Comparison of ENCODE assay signal across 9 cellular contexts in the genomic region with DNA sequence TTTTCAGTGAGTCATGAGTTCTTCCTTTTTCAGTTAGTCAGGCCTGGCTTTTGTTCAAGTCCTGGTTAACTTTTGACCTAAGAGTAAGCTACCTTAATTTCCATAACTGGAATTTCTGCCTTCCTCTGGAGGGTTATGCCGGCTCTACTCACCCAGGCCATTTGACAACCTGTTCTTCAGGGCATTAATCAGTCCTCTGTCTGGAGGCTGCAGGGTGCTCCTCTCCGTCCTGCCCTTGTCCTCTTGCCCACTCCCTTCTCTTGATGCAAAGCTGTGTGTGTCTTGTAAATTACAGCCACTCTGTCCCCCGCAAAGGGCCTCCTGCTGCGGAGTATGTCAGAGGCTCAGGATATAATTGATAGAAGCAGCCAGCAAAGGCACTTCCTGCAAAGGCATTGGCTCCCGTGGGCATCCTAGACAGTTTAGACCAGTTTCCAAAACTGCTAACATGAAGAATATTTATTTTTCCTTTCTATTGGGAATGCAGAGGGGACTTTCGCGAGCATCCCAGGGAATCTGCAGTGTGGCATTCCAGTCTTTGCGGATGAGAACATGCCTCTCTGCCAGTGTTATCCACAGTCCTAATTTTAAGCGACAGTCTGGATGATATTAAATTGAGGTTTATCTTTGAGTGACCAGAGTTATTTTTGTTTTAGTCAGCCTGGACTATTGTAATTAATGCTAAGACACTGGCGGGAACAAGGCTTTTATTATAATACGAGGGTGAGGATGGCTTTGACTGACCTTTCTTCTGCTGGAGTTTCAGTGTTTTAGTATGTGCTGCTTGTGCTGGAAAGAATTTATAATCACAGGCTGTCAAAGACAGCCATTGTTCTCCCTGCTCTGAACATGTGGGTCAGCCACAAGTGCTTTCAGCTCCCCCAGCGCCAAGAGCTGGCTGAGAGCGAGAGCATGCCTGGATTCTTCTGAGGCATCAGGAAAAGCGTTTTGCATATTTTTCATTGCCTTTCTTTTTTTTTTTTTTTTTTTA.
DNase-seq lines count a peak whose midpoint lies in the region; ATAC-seq, FAIRE-seq and TF ChIP-seq lines count a peak whose summit lies in the region.
"Had no signal": no experiment of that assay in that cellular context is flagged by ENCODE, and none has a peak within 500 bp of the region (broad histone marks: within the 10 kb centered on the region; RNA-seq: fewer than 3 reads in every experiment).

No MANE protein-coding gene starts in this region.

- H2BK120ac ChIP-seq in H1 (replicated peaks; ENCODE audit: low read depth, low read length) (no peak overlapping the region), mesendoderm (ENCODE audit: low read depth, low read length) (no peak overlapping the region)

- H3K4me1 ChIP-seq in H1 (replicated peaks in 1 of 4; ENCODE audit: control insufficient read depth in 3 of 4, insufficient read depth in 4 of 4, low read length in 3 of 4) (peaks cover 2 to 14% (median 8%) of the 10 kb centered on the region in 4 experiments; a peak in 3 of 7 replicates), mesendoderm (ENCODE audit: control insufficient read depth, low read depth, low read length) (peaks cover 11% of the 10 kb centered on the region), aorta (ENCODE audit: control insufficient read depth in 1 of 2, insufficient read depth in 2 of 2, low read length in 2 of 2) (peaks cover 0 to 12% of the 10 kb centered on the region in 2 donors)

- H3K36me3 ChIP-seq in H1 (ENCODE audit: control insufficient read depth in 2 of 4, insufficient read depth in 4 of 4, low read length in 3 of 4) (no peaks in the 10 kb centered on the region), mesendoderm (ENCODE audit: control insufficient read depth, insufficient read depth, low read length) (no peaks in the 10 kb centered on the region), aorta (ENCODE audit: control insufficient read depth in 1 of 2, insufficient read depth in 2 of 2, low read length in 1 of 2) (no peaks in the 10 kb centered on the region)

- ATAC-seq in Right ventricle myocardium inferior (peak; percentile 90), aorta (ENCODE audit: low FRiP score) (peak; percentile 78)
- ATAC-seq in naive thymus-derived CD8-positive, alpha-beta T cell = no peak
- ATAC-seq in activated CD8-positive, alpha-beta memory T cell treated with anti-CD3 and anti-CD28 coated beads, Interleukin-2, amount 10 ng/mL, durations not matched to agents 7 days and 5 days = no peak
- ATAC-seq: K562 had no signal

- DNase-seq in Right ventricle myocardium inferior (ENCODE audit: missing footprints) = peak; percentile 72
- no peak for DNase-seq in cardiac septum (ENCODE audit: low spot score)
- no peak for DNase-seq in H1 (ENCODE audit: low read depth in 1 of 2, low spot score in 2 of 2)
- peak; percentile 69 for DNase-seq in mesendoderm
- DNase-seq in aorta = peak in 1 of 2 donors; percentile 63
- DNase-seq in naive thymus-derived CD8-positive, alpha-beta T cell = no peak
- DNase-seq in NCI-H1930 (lab: John Stamatoyannopoulos, UW) = no peak
- DNase-seq in activated CD8-positive, alpha-beta memory T cell treated with anti-CD3 and anti-CD28 coated beads, Interleukin-2, amount 10 ng/mL, durations not matched to agents 7 days and 5 days = no peak

- CTCF ChIA-PET in H1 (lab: Charles Lee; ENCODE audit: partially characterized antibody) = interaction anchor here (0.6 to 1.4 kb wide), 4 partner anchors 9 to 286 kb away, joined by 3 to 5 read pairs (median 4); no protein-coding TSS in a partner anchor
- CTCF ChIA-PET in activated CD8-positive, alpha-beta memory T cell treated with anti-CD3 and anti-CD28 coated beads, Interleukin-2, amount 10 ng/mL, durations not matched to agents 7 days and 5 days (lab: Charles Lee) = interaction anchor here (0.7 kb wide), 1 partner anchor 146 kb away, joined by 4 read pairs; no protein-coding TSS in a partner anchor

- intact Hi-C loops in Right ventricle myocardium inferior (cut with DNase I) = loop anchor here (2.0 to 5.0 kb wide), 3 partner anchors 41 to 251 kb away; partner anchors contain the start of gene LIMCH1
- intact Hi-C loops in cardiac septum (cut with DNase I) = loop anchor here (2.0 to 5.0 kb wide), 5 partner anchors 40 to 249 kb away; partner anchors contain the start of gene LIMCH1
- intact Hi-C loops in aorta (cut with DNase I) = loop anchor here in 1 of 2 donors (5.0 kb wide), 1 partner anchor 40 kb away; no protein-coding TSS in a partner anchor

- no peak overlapping the region for H3K4ac ChIP-seq in H1 (replicated peaks; ENCODE audit: insufficient read length, low read depth, low read length)
- no peak overlapping the region for H3K4ac ChIP-seq in mesendoderm (ENCODE audit: low read depth, low read length)

- no peak overlapping the region for H3K23ac ChIP-seq in H1 (ENCODE audit: insufficient read length)
- H3K23ac ChIP-seq in mesendoderm (ENCODE audit: low read length) = no peak overlapping the region

- no peak overlapping the region for H4K91ac ChIP-seq in H1 (replicated peaks; ENCODE audit: insufficient read length, low read length)

- TF ChIP-seq EP300 in H1 (IDR thresholded peaks at IDR 0.05; ENCODE audit: borderline replicate concordance in 1 of 2, low read depth in 2 of 2, low read length in 2 of 2) = no peak

- no peak for TF ChIP-seq POLR2A in H1 (IDR thresholded peaks at IDR 0.05; ENCODE audit: control extremely low read depth in 1 of 2, low read depth in 2 of 2, low read length in 2 of 2)

- H3K56ac ChIP-seq in H1 (replicated peaks; ENCODE audit: insufficient read length, low read depth, low read length) (no peak overlapping the region), mesendoderm (ENCODE audit: low read length) (no peak overlapping the region)

- no peaks in the 10 kb centered on the region for H3K9me3 Mint-ChIP-seq in naive thymus-derived CD8-positive, alpha-beta T cell
- H3K9me3 Mint-ChIP-seq in activated CD8-positive, alpha-beta memory T cell treated with anti-CD3 and anti-CD28 coated beads, Interleukin-2, amount 10 ng/mL, durations not matched to agents 7 days and 5 days (ENCODE audit: low read depth) = no peaks in the 10 kb centered on the region

- H3K9me3 ChIP-seq in H1 (ENCODE audit: insufficient read depth in 2 of 2, low read depth in 1 of 2, low read length in 1 of 2) (no peaks in the 10 kb centered on the region), aorta (ENCODE audit: control insufficient read depth, low read length) (no peaks in the 10 kb centered on the region)

- TF ChIP-seq CTCF in H1 (IDR thresholded peaks at IDR 0.05; ENCODE audit: control extremely low read depth in 1 of 3, insufficient read depth in 1 of 3, low read depth in 1 of 3, low read length in 3 of 3) = no peak

- no peak overlapping the region for H2BK12ac ChIP-seq in H1 (ENCODE audit: low read depth, low read length)

- no peak overlapping the region for H3K14ac ChIP-seq in H1 (ENCODE audit: insufficient read length)

- H2AK5ac ChIP-seq in H1 (ENCODE audit: low read depth, low read length) (no peak overlapping the region), mesendoderm (ENCODE audit: low read length) (no peak overlapping the region)

- H3K9ac ChIP-seq in H1 (replicated peaks in 1 of 4; ENCODE audit: extremely low read depth in 1 of 4, low read depth in 3 of 4, low read length in 3 of 4) = no peak overlapping the region
- no peak overlapping the region for H3K9ac ChIP-seq in mesendoderm (ENCODE audit: low read length)

- POLR2A ChIA-PET in H1 (lab: Charles Lee; ENCODE audit: partially characterized antibody) = interaction anchor here (1.1 kb wide), 1 partner anchor 10 kb away, joined by 6 read pairs; no protein-coding TSS in a partner anchor
- POLR2A ChIA-PET in naive thymus-derived CD8-positive, alpha-beta T cell (lab: Charles Lee) = no interaction called here

- no peaks in the 10 kb centered on the region for H4K20me1 ChIP-seq in H1 (replicated peaks in 1 of 2; ENCODE audit: control insufficient read depth in 1 of 2, insufficient read depth in 2 of 2, low read length in 2 of 2)

- no peak overlapping the region for H2BK20ac ChIP-seq in H1 (ENCODE audit: low read length)

- H3K4me2 ChIP-seq in H1 (ENCODE audit: insufficient read depth in 1 of 2, low read depth in 2 of 2, low read length in 2 of 2) = peak overlapping the region; percentile 50 to 54
- no peak overlapping the region for H3K4me2 ChIP-seq in mesendoderm (ENCODE audit: low read length)

- H3K18ac ChIP-seq in H1 (ENCODE audit: extremely low read depth, low read length) (no peak overlapping the region; the same call in 1 of the 2 replicates), mesendoderm (ENCODE audit: low read length) (no peak overlapping the region)

- H2BK5ac ChIP-seq in H1 (ENCODE audit: low read depth, low read length) (no peak overlapping the region), mesendoderm (ENCODE audit: low read length) (no peak overlapping the region)

- no peaks in the 10 kb centered on the region for H3K79me2 ChIP-seq in H1 (ENCODE audit: control insufficient read depth in 1 of 2, insufficient read depth in 2 of 2, low read length in 2 of 2)
- no peaks in the 10 kb centered on the region for H3K79me2 ChIP-seq in mesendoderm (ENCODE audit: control insufficient read depth, insufficient read depth, low read length)

- no peaks in the 10 kb centered on the region for H3K36me3 Mint-ChIP-seq in naive thymus-derived CD8-positive, alpha-beta T cell
- no peaks in the 10 kb centered on the region for H3K36me3 Mint-ChIP-seq in activated CD8-positive, alpha-beta memory T cell treated with anti-CD3 and anti-CD28 coated beads, Interleukin-2, amount 10 ng/mL, durations not matched to agents 7 days and 5 days

- no peaks in the 10 kb centered on the region; the same call in 1 of the 2 replicates for H3K23me2 ChIP-seq in H1 (ENCODE audit: low read depth, low read length)

- H3K79me1 ChIP-seq in H1 (ENCODE audit: low read depth, low read length) (no peaks in the 10 kb centered on the region), mesendoderm (ENCODE audit: low read length) (no peaks in the 10 kb centered on the region)

- no peak overlapping the region for H4K8ac ChIP-seq in H1 (ENCODE audit: extremely low read depth, insufficient read depth, low read length)
- no peak overlapping the region for H4K8ac ChIP-seq in mesendoderm (ENCODE audit: low read depth, low read length)

- no peak overlapping the region for H3K27ac Mint-ChIP-seq in naive thymus-derived CD8-positive, alpha-beta T cell
- H3K27ac Mint-ChIP-seq in activated CD8-positive, alpha-beta memory T cell treated with anti-CD3 and anti-CD28 coated beads, Interleukin-2, amount 10 ng/mL, durations not matched to agents 7 days and 5 days = no peak overlapping the region

- FAIRE-seq in H1 (lab: Jason Lieb, UNC) = no peak
- FAIRE-seq: K562 had no signal

- H3K4me3 ChIP-seq in H1 (ENCODE audit: extremely low read depth in 1 of 4, insufficient read depth in 2 of 4, low read depth in 3 of 4, low read length in 4 of 4) = peak overlapping the region in 1 of 4 experiments; percentile 46; a peak in 2 of 8 replicates
- H3K4me3 ChIP-seq in mesendoderm (ENCODE audit: low read length) = no peak overlapping the region
- H3K4me3 ChIP-seq in aorta (ENCODE audit: low read length in 2 of 2) = no peak overlapping the region
- H3K4me3 ChIP-seq: K562 had no signal

- 23% methylated on average over 14 of the region's 14 CpGs; no CpG with 5 or more reads in 1 of the 2 experiments for WGBS in H1 (ENCODE audit: extremely low coverage in 1 of 2, insufficient coverage in 1 of 2, insufficient read length in 1 of 2, insufficient replicate concordance in 2 of 2, low coverage in 1 of 2, low lambda C conversion rate in 2 of 2, missing lambda C conversion rate in 1 of 2), 2 experiments
- no CpG with 5 or more reads among the region's 14 CpGs for WGBS in mesendoderm (ENCODE audit: extremely low coverage, insufficient coverage, low lambda C conversion rate)
- 11 to 12% methylated on average over 14 of the region's 14 CpGs for WGBS in aorta, 2 donors

- no peak for TF ChIP-seq RAD21 in H1 (IDR thresholded peaks at IDR 0.05 in 1 of 2, conservative IDR thresholded peaks at IDR 0.05 in 1 of 2; ENCODE audit: low read depth in 2 of 2, low read length in 2 of 2)

- H3K27me3 Mint-ChIP-seq in naive thymus-derived CD8-positive, alpha-beta T cell = peaks cover 0 to 14% (median 4%) of the 10 kb centered on the region in 5 donors
- H3K27me3 Mint-ChIP-seq in activated CD8-positive, alpha-beta memory T cell treated with anti-CD3 and anti-CD28 coated beads, Interleukin-2, amount 10 ng/mL, durations not matched to agents 7 days and 5 days = no peaks in the 10 kb centered on the region

- no peak overlapping the region for H2BK15ac ChIP-seq in H1 (ENCODE audit: low read length)
- no peak overlapping the region for H2BK15ac ChIP-seq in mesendoderm (replicated peaks; ENCODE audit: low read depth)

- H3K4me3 Mint-ChIP-seq in naive thymus-derived CD8-positive, alpha-beta T cell = no peak overlapping the region
- no peak overlapping the region for H3K4me3 Mint-ChIP-seq in activated CD8-positive, alpha-beta memory T cell treated with anti-CD3 and anti-CD28 coated beads, Interleukin-2, amount 10 ng/mL, durations not matched to agents 7 days and 5 days

- no peaks in the 10 kb centered on the region for H3K4me1 Mint-ChIP-seq in naive thymus-derived CD8-positive, alpha-beta T cell
- no peaks in the 10 kb centered on the region for H3K4me1 Mint-ChIP-seq in activated CD8-positive, alpha-beta memory T cell treated with anti-CD3 and anti-CD28 coated beads, Interleukin-2, amount 10 ng/mL, durations not matched to agents 7 days and 5 days

- H4K5ac ChIP-seq in H1 (ENCODE audit: insufficient read length, low read depth, low read length) (no peak overlapping the region), mesendoderm (ENCODE audit: low read length) (no peak overlapping the region)

- H2AFZ ChIP-seq in H1 (ENCODE audit: low read length) = no peak overlapping the region

- H3K27ac ChIP-seq in H1 (ENCODE audit: low read depth, low read length) (no peak overlapping the region), mesendoderm (ENCODE audit: low read depth, low read length) (no peak overlapping the region), aorta (ENCODE audit: low read depth in 1 of 2, low read length in 2 of 2) (peak overlapping the region in 1 of 2 donors; percentile 21)

- peaks cover 0 to 8% (median 3%) of the 10 kb centered on the region in 4 experiments; a peak in 4 of 7 replicates for H3K27me3 ChIP-seq in H1 (replicated peaks in 1 of 4; ENCODE audit: control insufficient read depth in 3 of 4, extremely low read depth in 1 of 4, insufficient read depth in 3 of 4, low read length in 3 of 4)
- peaks cover 4% of the 10 kb centered on the region for H3K27me3 ChIP-seq in mesendoderm (ENCODE audit: insufficient read depth, low read length, poor library complexity)
- no peaks in the 10 kb centered on the region for H3K27me3 ChIP-seq in aorta (ENCODE audit: control insufficient read depth in 1 of 2, insufficient read depth in 2 of 2, low read length in 1 of 2)

Comparison
In these comparisons a context has a peak if more than half of its experiments do, and no peak if none do; other contexts are left out.
1. DNase-seq: peak in Right ventricle myocardium inferior (single experiment) and mesendoderm (single experiment); none in cardiac septum (single experiment), H1 (0 of 2), naive thymus-derived CD8-positive, alpha-beta T cell (0 of 10), NCI-H1930 (0 of 2) and activated CD8-positive, alpha-beta memory T cell treated with anti-CD3 and anti-CD28 coated beads, Interleukin-2, amount 10 ng/mL, durations not matched to agents 7 days and 5 days (single experiment).
2. ATAC-seq: peak in Right ventricle myocardium inferior (single experiment) and aorta (single experiment); none in naive thymus-derived CD8-positive, alpha-beta T cell (0 of 2) and activated CD8-positive, alpha-beta memory T cell treated with anti-CD3 and anti-CD28 coated beads, Interleukin-2, amount 10 ng/mL, durations not matched to agents 7 days and 5 days (single experiment).